In genomic region chr6:26521485-26522391, GRCh38 we compare ENCODE assay signal across 1 cellular context.
TF ChIP-seq lines count a peak whose summit lies in the region.

No MANE protein-coding gene starts in this region.

TF ChIP-seq in GM12878, 131 proteins besides CTCF, POLR2A, EP300 and RAD21 (continued from another document and continues in another):
- TF ChIP-seq ZBTB40 (IDR thresholded peaks at IDR 0.05; ENCODE audit: borderline replicate concordance) (no peak; the same call in 1 of the 2 replicates), NKRF (conservative IDR thresholded peaks at IDR 0.05) (peak; percentile 51; the same call in 1 of the 2 replicates), JUND (IDR thresholded peaks at IDR 0.05; ENCODE audit: low read depth, low read length) (no peak), MYC (IDR thresholded peaks at IDR 0.05; ENCODE audit: insufficient read depth, insufficient read length, insufficient replicate concordance, low read length, severe bottlenecking) (no peak), RCOR1 (conservative IDR thresholded peaks at IDR 0.05; ENCODE audit: low read depth, low read length) (no peak), MEF2A (IDR thresholded peaks at IDR 0.05; ENCODE audit: insufficient read depth, low read depth, low read length) (no peak), MYB (IDR thresholded peaks at IDR 0.05; ENCODE audit: borderline replicate concordance, low read depth, low read length) (no peak), EGR1 (IDR thresholded peaks at IDR 0.05; ENCODE audit: borderline replicate concordance in 1 of 2, low read depth in 2 of 2, low read length in 2 of 2) (peak in 1 of 2 experiments; percentile 15; a peak in 1 of 3 replicates), DPF2 (IDR thresholded peaks at IDR 0.05) (peak; percentile 78), EED (IDR thresholded peaks at IDR 0.05; ENCODE audit: low read depth) (peak; percentile 32; the same call in 1 of the 2 replicates), ASH2L (IDR thresholded peaks at IDR 0.05; ENCODE audit: borderline replicate concordance, low read depth) (no peak), PML (IDR thresholded peaks at IDR 0.05; ENCODE audit: low read length) (no peak), SUPT20H (IDR thresholded peaks at IDR 0.05; ENCODE audit: borderline replicate concordance, control insufficient read depth, low read depth, low read length) (no peak), SPI1 (IDR thresholded peaks at IDR 0.05; ENCODE audit: borderline replicate concordance, insufficient read depth, low read depth, low read length) (no peak), POLR2AphosphoS5 (IDR thresholded peaks at IDR 0.05; ENCODE audit: low read length) (peak; percentile 61; the same call in 1 of the 2 replicates), SMARCA5 (IDR thresholded peaks at IDR 0.05) (peak; percentile 80), SUZ12 (IDR thresholded peaks at IDR 0.05; ENCODE audit: unreplicated experiment) (no peak), CUX1 (IDR thresholded peaks at IDR 0.05; ENCODE audit: insufficient replicate concordance, low read depth, low read length) (no peak), HCFC1 (IDR thresholded peaks at IDR 0.05; ENCODE audit: low read length) (0 out of 2 replicates have a peak, but pooled peaks have one; percentile 12), GABPA (IDR thresholded peaks at IDR 0.05; ENCODE audit: low read depth) (no peak), CBX3 (IDR thresholded peaks at IDR 0.05; ENCODE audit: borderline replicate concordance, low read depth) (no peak), NBN (IDR thresholded peaks at IDR 0.05) (no peak), RUNX3 (IDR thresholded peaks at IDR 0.05; ENCODE audit: low read length) (peak; percentile 24; the same call in 1 of the 2 replicates), RB1 (IDR thresholded peaks at IDR 0.05; ENCODE audit: borderline replicate concordance) (peak; percentile 89; the same call in 1 of the 2 replicates), E2F4 (IDR thresholded peaks at IDR 0.05; ENCODE audit: low read depth, low read length) (no peak), WRNIP1 (IDR thresholded peaks at IDR 0.05; ENCODE audit: borderline replicate concordance, low read depth, low read length) (no peak), ZNF24 (IDR thresholded peaks at IDR 0.05) (no peak), SREBF1 (IDR thresholded peaks at IDR 0.05; ENCODE audit: low read length) (no peak), TARDBP (IDR thresholded peaks at IDR 0.05; ENCODE audit: borderline replicate concordance) (no peak), ZBED1 (IDR thresholded peaks at IDR 0.05; ENCODE audit: borderline replicate concordance) (no peak), ZNF384 (IDR thresholded peaks at IDR 0.05; ENCODE audit: borderline replicate concordance, low read depth, low read length) (no peak), CBFB (IDR thresholded peaks at IDR 0.05; ENCODE audit: low read depth) (0 out of 2 replicates have a peak, but pooled peaks have one; percentile 8), NR2F1 (conservative IDR thresholded peaks at IDR 0.05) (peak; percentile 88), LARP7 (IDR thresholded peaks at IDR 0.05) (peak; percentile 93; the same call in 1 of the 2 replicates), FOS (IDR thresholded peaks at IDR 0.05; ENCODE audit: borderline replicate concordance, extremely low read depth, insufficient read length) (no peak), YY1 (IDR thresholded peaks at IDR 0.05; ENCODE audit: low read depth, low read length) (peak; percentile 90), BMI1 (IDR thresholded peaks at IDR 0.05; ENCODE audit: borderline replicate concordance) (no peak)
- TF ChIP-seq, protein P1, sequence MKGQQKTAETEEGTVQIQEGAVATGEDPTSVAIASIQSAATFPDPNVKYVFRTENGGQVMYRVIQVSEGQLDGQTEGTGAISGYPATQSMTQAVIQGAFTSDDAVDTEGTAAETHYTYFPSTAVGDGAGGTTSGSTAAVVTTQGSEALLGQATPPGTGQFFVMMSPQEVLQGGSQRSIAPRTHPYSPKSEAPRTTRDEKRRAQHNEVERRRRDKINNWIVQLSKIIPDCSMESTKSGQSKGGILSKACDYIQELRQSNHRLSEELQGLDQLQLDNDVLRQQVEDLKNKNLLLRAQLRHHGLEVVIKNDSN (IDR thresholded peaks at IDR 0.05; ENCODE audit: borderline replicate concordance, extremely low read length, insufficient read depth, low read depth, low read length): no peak
- TF ChIP-seq, protein P2, sequence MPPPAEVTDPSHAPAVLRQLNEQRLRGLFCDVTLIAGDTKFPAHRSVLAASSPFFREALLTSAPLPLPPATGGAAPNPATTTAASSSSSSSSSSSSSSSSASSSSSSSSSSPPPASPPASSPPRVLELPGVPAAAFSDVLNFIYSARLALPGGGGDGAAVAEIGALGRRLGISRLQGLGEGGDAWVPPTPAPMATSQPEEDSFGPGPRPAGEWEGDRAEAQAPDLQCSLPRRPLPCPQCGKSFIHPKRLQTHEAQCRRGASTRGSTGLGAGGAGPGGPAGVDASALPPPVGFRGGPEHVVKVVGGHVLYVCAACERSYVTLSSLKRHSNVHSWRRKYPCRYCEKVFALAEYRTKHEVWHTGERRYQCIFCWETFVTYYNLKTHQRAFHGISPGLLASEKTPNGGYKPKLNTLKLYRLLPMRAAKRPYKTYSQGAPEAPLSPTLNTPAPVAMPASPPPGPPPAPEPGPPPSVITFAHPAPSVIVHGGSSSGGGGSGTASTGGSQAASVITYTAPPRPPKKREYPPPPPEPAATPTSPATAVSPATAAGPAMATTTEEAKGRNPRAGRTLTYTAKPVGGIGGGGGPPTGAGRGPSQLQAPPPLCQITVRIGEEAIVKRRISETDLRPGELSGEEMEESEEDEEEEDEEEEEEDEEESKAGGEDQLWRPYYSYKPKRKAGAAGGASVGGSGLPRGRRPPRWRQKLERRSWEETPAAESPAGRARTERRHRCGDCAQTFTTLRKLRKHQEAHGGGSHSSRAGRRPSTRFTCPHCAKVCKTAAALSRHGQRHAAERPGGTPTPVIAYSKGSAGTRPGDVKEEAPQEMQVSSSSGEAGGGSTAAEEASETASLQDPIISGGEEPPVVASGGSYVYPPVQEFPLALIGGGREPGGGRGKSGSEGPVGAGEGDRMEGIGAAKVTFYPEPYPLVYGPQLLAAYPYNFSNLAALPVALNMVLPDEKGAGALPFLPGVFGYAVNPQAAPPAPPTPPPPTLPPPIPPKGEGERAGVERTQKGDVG (CRISPR knock-in tag; IDR thresholded peaks at IDR 0.05): no peak
- TF ChIP-seq, protein P3, sequence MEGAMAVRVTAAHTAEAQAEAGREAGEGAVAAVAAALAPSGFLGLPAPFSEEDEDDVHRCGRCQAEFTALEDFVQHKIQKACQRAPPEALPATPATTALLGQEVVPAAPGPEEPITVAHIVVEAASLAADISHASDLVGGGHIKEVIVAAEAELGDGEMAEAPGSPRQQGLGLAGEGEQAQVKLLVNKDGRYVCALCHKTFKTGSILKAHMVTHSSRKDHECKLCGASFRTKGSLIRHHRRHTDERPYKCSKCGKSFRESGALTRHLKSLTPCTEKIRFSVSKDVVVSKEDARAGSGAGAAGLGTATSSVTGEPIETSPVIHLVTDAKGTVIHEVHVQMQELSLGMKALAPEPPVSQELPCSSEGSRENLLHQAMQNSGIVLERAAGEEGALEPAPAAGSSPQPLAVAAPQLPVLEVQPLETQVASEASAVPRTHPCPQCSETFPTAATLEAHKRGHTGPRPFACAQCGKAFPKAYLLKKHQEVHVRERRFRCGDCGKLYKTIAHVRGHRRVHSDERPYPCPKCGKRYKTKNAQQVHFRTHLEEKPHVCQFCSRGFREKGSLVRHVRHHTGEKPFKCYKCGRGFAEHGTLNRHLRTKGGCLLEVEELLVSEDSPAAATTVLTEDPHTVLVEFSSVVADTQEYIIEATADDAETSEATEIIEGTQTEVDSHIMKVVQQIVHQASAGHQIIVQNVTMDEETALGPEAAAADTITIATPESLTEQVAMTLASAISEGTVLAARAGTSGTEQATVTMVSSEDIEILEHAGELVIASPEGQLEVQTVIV (IDR thresholded peaks at IDR 0.05; ENCODE audit: borderline replicate concordance, partially characterized antibody): no peak
